9 cellular contexts compared by ENCODE assay signal in genomic region chr1:46133181-46133658, GRCh38. TPM values are rescaled to one million over a fixed set of nuclear protein-coding genes. Genes with fewer than 3 reads are reported as not detected.
DNase-seq lines count a peak whose midpoint lies in the region; ATAC-seq and TF ChIP-seq lines count a peak whose summit lies in the region.
"Had no signal": no experiment of that assay in that cellular context is flagged by ENCODE, and none has a peak within 500 bp of the region (broad histone marks: within the 10 kb centered on the region; RNA-seq: fewer than 3 reads in every experiment).

No MANE protein-coding gene starts in this region.

- no peaks in the 10 kb centered on the region for H3K9me3 ChIP-seq in heart left ventricle

- H3K27ac ChIP-seq in heart left ventricle = peak overlapping the region; percentile 89 to 98 (median 96)

- no peaks in the 10 kb centered on the region for H3K9me3 Mint-ChIP-seq in activated CD4-positive, alpha-beta memory T cell treated with anti-CD3 and anti-CD28 coated beads, Interleukin-2, amount 10 ng/mL, durations not matched to agents 7 days and 5 days

- peaks cover 4 to 50% (median 33%) of the 10 kb centered on the region in 12 donors for H3K4me1 ChIP-seq in heart left ventricle

- H3K36me3 ChIP-seq in heart left ventricle = no peaks in the 10 kb centered on the region

- peak; percentile 19 for ATAC-seq in GM19468 (IDR thresholded peaks at IDR 0.05; ENCODE audit: extremely low read depth, unreplicated experiment)
- ATAC-seq in HG03521 (IDR thresholded peaks at IDR 0.05; ENCODE audit: unreplicated experiment) = peak; percentile 40
- ATAC-seq in heart left ventricle = peak; percentile 62 to 68 (median 68)

- TF ChIP-seq POLR2A in heart left ventricle (IDR thresholded peaks at IDR 0.05) = peak in 1 of 2 donors; percentile 47

- TF ChIP-seq CTCF in heart left ventricle (IDR thresholded peaks at IDR 0.05) = no peak

- peak overlapping the region; percentile 97 for H3K27ac Mint-ChIP-seq in activated CD4-positive, alpha-beta memory T cell treated with anti-CD3 and anti-CD28 coated beads, Interleukin-2, amount 10 ng/mL, durations not matched to agents 7 days and 5 days

- peaks cover 59% of the 10 kb centered on the region for H3K27me3 Mint-ChIP-seq in activated CD4-positive, alpha-beta memory T cell treated with anti-CD3 and anti-CD28 coated beads, Interleukin-2, amount 10 ng/mL, durations not matched to agents 7 days and 5 days

- WGBS in heart left ventricle, 4 donors = 0 to 2% (median 1%) methylated on average over 22 of the region's 22 CpGs

- H3K36me3 Mint-ChIP-seq in activated CD4-positive, alpha-beta memory T cell treated with anti-CD3 and anti-CD28 coated beads, Interleukin-2, amount 10 ng/mL, durations not matched to agents 7 days and 5 days (ENCODE audit: low read depth) = peaks cover 3% of the 10 kb centered on the region

- H3K27me3 ChIP-seq in heart left ventricle = peaks cover 0 to 9% (median 0%) of the 10 kb centered on the region in 9 donors

- H3K4me3 ChIP-seq in heart left ventricle = peak overlapping the region; percentile 46 to 89 (median 74)
- H3K4me3 ChIP-seq in skeletal muscle cell (ENCODE audit: low read depth, low read length) = peak overlapping the region; percentile 65

- H3K4me1 Mint-ChIP-seq in activated CD4-positive, alpha-beta memory T cell treated with anti-CD3 and anti-CD28 coated beads, Interleukin-2, amount 10 ng/mL, durations not matched to agents 7 days and 5 days = peaks cover 34% of the 10 kb centered on the region

- peak overlapping the region; percentile 100 for H3K4me3 Mint-ChIP-seq in activated CD4-positive, alpha-beta memory T cell treated with anti-CD3 and anti-CD28 coated beads, Interleukin-2, amount 10 ng/mL, durations not matched to agents 7 days and 5 days

- DNase-seq in NCI-H1417 (lab: John Stamatoyannopoulos, UW) = peak in 2 of 3 experiments; percentile 87 to 96
- DNase-seq in NCI-H1417 treated with DMSO at 0.1 percent for 48 hours (lab: John Stamatoyannopoulos, UW) = no peak
- no peak for DNase-seq in activated CD4-positive, alpha-beta memory T cell treated with anti-CD3 and anti-CD28 coated beads, Interleukin-2, amount 10 ng/mL, durations not matched to agents 7 days and 5 days
- peak in 4 of 5 donors; percentile 81 to 87 (median 84) for DNase-seq in heart left ventricle
- DNase-seq in skeletal muscle cell (ENCODE audit: low read depth) = no peak
- no peak for DNase-seq in stimulated activated CD4-positive, alpha-beta T cell treated with anti-CD3 and anti-CD28 coated beads, Interleukin-4, amount 100 ng/mL, for 24 hours

- intact Hi-C loops in heart left ventricle (cut with DNase I) = loop anchor here (1.0 to 5.0 kb wide), 10 partner anchors 34 to 446 kb away; partner anchors contain the start of genes GPBP1L1 (in 1 of the 10), P3R3URF (in 1 of the 10) and TSPAN1 (in 1 of the 10)

- POLR2A ChIA-PET in activated CD4-positive, alpha-beta memory T cell treated with anti-CD3 and anti-CD28 coated beads, Interleukin-2, amount 10 ng/mL, durations not matched to agents 7 days and 5 days (lab: Charles Lee) = no interaction called here

- CTCF ChIA-PET in activated CD4-positive, alpha-beta memory T cell treated with anti-CD3 and anti-CD28 coated beads, Interleukin-2, amount 10 ng/mL, durations not matched to agents 7 days and 5 days (lab: Charles Lee) = no interaction called here

RNA-seq across cellular contexts. Expression of gene PIK3R3, which starts 0.8 kb away (rescaled TPM):
- total RNA-seq in activated CD4-positive, alpha-beta memory T cell treated with anti-CD3 and anti-CD28 coated beads, Interleukin-2, amount 10 ng/mL, durations not matched to agents 7 days and 5 days = 1 to 10 TPM; 5.0 to 5.2 TPM
- 10 to 100 TPM; 24.6 to 54.1 (median 41.9) TPM for total RNA-seq in heart left ventricle
- 10 to 100 TPM; 11.8 to 49.0 TPM for polyA plus RNA-seq in heart left ventricle

RNA-seq across cellular contexts. Expression of gene TSPAN1, which starts 41.7 kb away (rescaled TPM):
- not detected for total RNA-seq in activated CD4-positive, alpha-beta memory T cell treated with anti-CD3 and anti-CD28 coated beads, Interleukin-2, amount 10 ng/mL, durations not matched to agents 7 days and 5 days
- total RNA-seq in heart left ventricle = 1 to 10 TPM in 5 of 9 donors, under 1 TPM in 4; 0.63 to 3.5 (median 1.1) TPM
- polyA plus RNA-seq in heart left ventricle = 1 to 10 TPM in 1 of 2 donors, under 1 TPM in 1; 0.65 to 5.5 TPM
- total RNA-seq: Daoy had no signal

RNA-seq across cellular contexts. Expression of gene P3R3URF, which starts 43.1 kb away (rescaled TPM):
- not detected for total RNA-seq in activated CD4-positive, alpha-beta memory T cell treated with anti-CD3 and anti-CD28 coated beads, Interleukin-2, amount 10 ng/mL, durations not matched to agents 7 days and 5 days
- not detected for total RNA-seq in heart left ventricle
- polyA plus RNA-seq in heart left ventricle = not detected
- total RNA-seq: Daoy had no signal

Comparison
In these comparisons a context has a peak if more than half of its experiments do, and no peak if none do; other contexts are left out.
1. DNase-seq: peak in NCI-H1417 (2 of 3) and heart left ventricle (4 of 5); none in NCI-H1417 treated with DMSO at 0.1 percent for 48 hours (single experiment), activated CD4-positive, alpha-beta memory T cell treated with anti-CD3 and anti-CD28 coated beads, Interleukin-2, amount 10 ng/mL, durations not matched to agents 7 days and 5 days (single experiment), skeletal muscle cell (single experiment) and stimulated activated CD4-positive, alpha-beta T cell treated with anti-CD3 and anti-CD28 coated beads, Interleukin-4, amount 100 ng/mL, for 24 hours (single experiment).
2. RNA of gene PIK3R3, which starts 0.8 kb away (total RNA-seq): 24.6 to 54.1 TPM in heart left ventricle; 5.0 to 5.2 TPM in activated CD4-positive, alpha-beta memory T cell treated with anti-CD3 and anti-CD28 coated beads, Interleukin-2, amount 10 ng/mL, durations not matched to agents 7 days and 5 days; every median in the first group is over 4 times any median in the second.
3. Peak in every context shown above with its lines, with median percentiles within 50 percentile points of each other: ATAC-seq.